29 cellular contexts compared by ENCODE assay signal in the genomic region with DNA sequence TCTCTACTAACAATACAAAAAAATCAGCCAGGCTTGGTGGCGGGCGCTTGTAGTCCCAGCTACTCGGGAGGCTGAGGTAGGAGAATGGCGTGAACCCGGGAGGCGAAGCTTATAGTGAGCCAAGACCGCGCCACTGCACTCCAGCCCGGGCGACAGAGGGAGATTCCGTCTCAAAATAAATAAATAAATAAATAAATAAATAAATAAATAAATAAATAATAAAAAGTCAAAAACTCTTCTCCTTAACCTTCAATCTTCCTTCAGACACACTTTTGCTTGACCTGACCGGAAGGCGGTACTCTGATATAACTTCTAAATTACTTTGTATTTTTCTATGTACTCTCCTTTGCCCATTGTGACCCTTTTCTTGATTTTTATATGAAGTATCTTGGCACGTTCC.
DNase-seq lines count a peak whose midpoint lies in the region; ATAC-seq, FAIRE-seq and TF ChIP-seq lines count a peak whose summit lies in the region.
"Had no signal": no experiment of that assay in that cellular context is flagged by ENCODE, and none has a peak within 500 bp of the region (broad histone marks: within the 10 kb centered on the region; RNA-seq: fewer than 3 reads in every experiment).

No MANE protein-coding gene starts in this region.

- POLR2A ChIA-PET in A549 (lab: Yijun Ruan, JAX): no interaction called here
- POLR2A ChIA-PET in HEK293 (lab: Yijun Ruan, JAX): no interaction called here

- H3K4me3 ChIP-seq in A549 (no peak overlapping the region), HEK293 (ENCODE audit: low read depth, low read length) (no peak overlapping the region)
- H3K4me3 ChIP-seq: BLaER1; BLaER1 treated with 17β-estradiol and CSF1 and Interleukin-3, amounts not matched to agents 10 nM and 100 nM had no signal

- WGBS in A549 (ENCODE audit: missing lambda C conversion rate): 82% methylated on average over 14 of the region's 14 CpGs

- no peak for FAIRE-seq in A549 (lab: Jason Lieb, UNC)
- FAIRE-seq: A204.1 had no signal

- H3K36me3 ChIP-seq in HEK293 (ENCODE audit: control insufficient read depth in 2 of 2, insufficient read depth in 1 of 2, low read length in 2 of 2): no peaks in the 10 kb centered on the region
- H3K36me3 ChIP-seq: BE2C, BLaER1 had no signal

- no peak overlapping the region for H3K4me2 ChIP-seq in A549
- H3K4me2 ChIP-seq: BLaER1; BLaER1 treated with 17β-estradiol and CSF1 and Interleukin-3, amounts not matched to agents 10 nM and 100 nM had no signal

- H3K4me1 ChIP-seq in A549: no peaks in the 10 kb centered on the region
- no peaks in the 10 kb centered on the region for H3K4me1 ChIP-seq in HEK293 (ENCODE audit: control insufficient read depth, insufficient read depth, low read length)
- H3K4me1 ChIP-seq: BE2C, BLaER1, Caco-2 had no signal

- no peak overlapping the region for H3K27ac ChIP-seq in A549
- H3K27ac ChIP-seq in HEK293 (ENCODE audit: extremely low read depth, low read depth, low read length): no peak overlapping the region
- H3K27ac ChIP-seq: 22Rv1; BLaER1; BLaER1 treated with 17β-estradiol and CSF1 and Interleukin-3, amounts not matched to agents 10 nM and 100 nM; C4-2B had no signal

- no peak for TF ChIP-seq CTCF in A549 (IDR thresholded peaks at IDR 0.05)
- TF ChIP-seq CTCF in HEK293 (tag by site-specific recombination; IDR thresholded peaks at IDR 0.05): no peak

- H3K9me3 ChIP-seq in A549: no peaks in the 10 kb centered on the region
- H3K9me3 ChIP-seq in HEK293 (ENCODE audit: control insufficient read depth, insufficient read depth, low read depth, low read length): no peaks in the 10 kb centered on the region
- H3K9me3 ChIP-seq: BE2C; BLaER1; BLaER1 treated with 17β-estradiol and CSF1 and Interleukin-3, amounts not matched to agents 10 nM and 100 nM; Caco-2 had no signal

- no peak for TF ChIP-seq RAD21 in A549 (conservative IDR thresholded peaks at IDR 0.05 in 1 of 2, IDR thresholded peaks at IDR 0.05 in 1 of 2)

- ATAC-seq in A549 (no peak), HG03520 (IDR thresholded peaks at IDR 0.05; ENCODE audit: unreplicated experiment) (no peak), HG02759 (IDR thresholded peaks at IDR 0.05; ENCODE audit: unreplicated experiment) (no peak)
- ATAC-seq: CD8-positive, alpha-beta T cell had no signal

- CTCF ChIA-PET in A549 (lab: Yijun Ruan, JAX) (interaction anchor here (0.6 kb wide), 1 partner anchor 1282 kb away, joined by 4 read pairs; no protein-coding TSS in a partner anchor), HEK293 (lab: Yijun Ruan, JAX) (no interaction called here)

- no peak for TF ChIP-seq EP300 in A549 (IDR thresholded peaks at IDR 0.05)

- DNase-seq in A549 (ENCODE audit: low read depth in 1 of 2, low spot score in 1 of 2): no peak
- DNase-seq: 8988T; ACHN; AML-193; BE2C; C1 segment of cervical spinal cord; Caco-2; Calu3; CD4-positive, alpha-beta memory T cell; CD4-positive, alpha-beta T cell; CD4-positive, CD25-positive, alpha-beta regulatory T cell; CD8-positive, alpha-beta memory T cell; CD8-positive, alpha-beta T cell; COR-L47; DMS 273 treated with DMSO at 0.1 percent for 48 hours; DMS153; DMS53; DMS79; DMS79 treated with DMSO at 0.1 percent for 48 hours; DND-41; EL had no signal

- no peak for TF ChIP-seq POLR2A in A549 (IDR thresholded peaks at IDR 0.05; ENCODE audit: low read length)

TF ChIP-seq in A549, 52 proteins besides CTCF, POLR2A, EP300 and RAD21:
- TF ChIP-seq ZC3H11A (IDR thresholded peaks at IDR 0.05): peak; percentile 68
- TF ChIP-seq, protein P1, sequence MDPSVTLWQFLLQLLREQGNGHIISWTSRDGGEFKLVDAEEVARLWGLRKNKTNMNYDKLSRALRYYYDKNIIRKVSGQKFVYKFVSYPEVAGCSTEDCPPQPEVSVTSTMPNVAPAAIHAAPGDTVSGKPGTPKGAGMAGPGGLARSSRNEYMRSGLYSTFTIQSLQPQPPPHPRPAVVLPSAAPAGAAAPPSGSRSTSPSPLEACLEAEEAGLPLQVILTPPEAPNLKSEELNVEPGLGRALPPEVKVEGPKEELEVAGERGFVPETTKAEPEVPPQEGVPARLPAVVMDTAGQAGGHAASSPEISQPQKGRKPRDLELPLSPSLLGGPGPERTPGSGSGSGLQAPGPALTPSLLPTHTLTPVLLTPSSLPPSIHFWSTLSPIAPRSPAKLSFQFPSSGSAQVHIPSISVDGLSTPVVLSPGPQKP (IDR thresholded peaks at IDR 0.05; ENCODE audit: low read depth, low read length): no peak

TF ChIP-seq in HEK293, 187 proteins besides CTCF, POLR2A, EP300 and RAD21 (continues in another document):
- peak; percentile 59 for TF ChIP-seq ZNF510 (tag by site-specific recombination; IDR thresholded peaks at IDR 0.05; ENCODE audit: insufficient replicate concordance)
- peak; percentile 86; the same call in 1 of the 2 replicates for TF ChIP-seq ZNF394 (tag by site-specific recombination; IDR thresholded peaks at IDR 0.05; ENCODE audit: borderline replicate concordance)
- TF ChIP-seq ZNF157 (tag by site-specific recombination; IDR thresholded peaks at IDR 0.05): no peak
- TF ChIP-seq, protein P2, sequence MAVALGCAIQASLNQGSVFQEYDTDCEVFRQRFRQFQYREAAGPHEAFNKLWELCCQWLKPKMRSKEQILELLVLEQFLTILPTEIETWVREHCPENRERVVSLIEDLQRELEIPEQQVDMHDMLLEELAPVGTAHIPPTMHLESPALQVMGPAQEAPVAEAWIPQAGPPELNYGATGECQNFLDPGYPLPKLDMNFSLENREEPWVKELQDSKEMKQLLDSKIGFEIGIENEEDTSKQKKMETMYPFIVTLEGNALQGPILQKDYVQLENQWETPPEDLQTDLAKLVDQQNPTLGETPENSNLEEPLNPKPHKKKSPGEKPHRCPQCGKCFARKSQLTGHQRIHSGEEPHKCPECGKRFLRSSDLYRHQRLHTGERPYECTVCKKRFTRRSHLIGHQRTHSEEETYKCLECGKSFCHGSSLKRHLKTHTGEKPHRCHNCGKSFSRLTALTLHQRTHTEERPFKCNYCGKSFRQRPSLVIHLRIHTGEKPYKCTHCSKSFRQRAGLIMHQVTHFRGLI (tag by site-specific recombination; IDR thresholded peaks at IDR 0.05): no peak
- TF ChIP-seq ZNF555 (tag by site-specific recombination; conservative IDR thresholded peaks at IDR 0.05): peak; percentile 70
- TF ChIP-seq, protein P3, sequence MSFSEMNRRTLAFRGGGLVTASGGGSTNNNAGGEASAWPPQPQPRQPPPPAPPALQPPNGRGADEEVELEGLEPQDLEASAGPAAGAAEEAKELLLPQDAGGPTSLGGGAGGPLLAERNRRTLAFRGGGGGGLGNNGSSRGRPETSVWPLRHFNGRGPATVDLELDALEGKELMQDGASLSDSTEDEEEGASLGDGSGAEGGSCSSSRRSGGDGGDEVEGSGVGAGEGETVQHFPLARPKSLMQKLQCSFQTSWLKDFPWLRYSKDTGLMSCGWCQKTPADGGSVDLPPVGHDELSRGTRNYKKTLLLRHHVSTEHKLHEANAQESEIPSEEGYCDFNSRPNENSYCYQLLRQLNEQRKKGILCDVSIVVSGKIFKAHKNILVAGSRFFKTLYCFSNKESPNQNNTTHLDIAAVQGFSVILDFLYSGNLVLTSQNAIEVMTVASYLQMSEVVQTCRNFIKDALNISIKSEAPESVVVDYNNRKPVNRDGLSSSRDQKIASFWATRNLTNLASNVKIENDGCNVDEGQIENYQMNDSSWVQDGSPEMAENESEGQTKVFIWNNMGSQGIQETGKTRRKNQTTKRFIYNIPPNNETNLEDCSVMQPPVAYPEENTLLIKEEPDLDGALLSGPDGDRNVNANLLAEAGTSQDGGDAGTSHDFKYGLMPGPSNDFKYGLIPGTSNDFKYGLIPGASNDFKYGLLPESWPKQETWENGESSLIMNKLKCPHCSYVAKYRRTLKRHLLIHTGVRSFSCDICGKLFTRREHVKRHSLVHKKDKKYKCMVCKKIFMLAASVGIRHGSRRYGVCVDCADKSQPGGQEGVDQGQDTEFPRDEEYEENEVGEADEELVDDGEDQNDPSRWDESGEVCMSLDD (tag by site-specific recombination; IDR thresholded peaks at IDR 0.05): no peak
- peak; percentile 10 for TF ChIP-seq ZNF529 (tag by site-specific recombination; IDR thresholded peaks at IDR 0.05; ENCODE audit: insufficient replicate concordance)
- 0 out of 2 replicates have a peak, but pooled peaks have one; percentile 26 for TF ChIP-seq ZNF433 (tag by site-specific recombination; IDR thresholded peaks at IDR 0.05; ENCODE audit: low read depth)
- TF ChIP-seq ZNF426 (tag by site-specific recombination; IDR thresholded peaks at IDR 0.05): peak; percentile 73
- TF ChIP-seq ZNF654 (tag by site-specific recombination; IDR thresholded peaks at IDR 0.05; ENCODE audit: low read depth): peak; percentile 9; the same call in 1 of the 2 replicates
